17 cellular contexts compared by ENCODE assay signal in genomic region chr12:50788562-50788961, GRCh38. TPM values are rescaled to one million over a fixed set of nuclear protein-coding genes. Genes with fewer than 3 reads are reported as not detected.
A peak's percentile ranks its signal among the peaks of the same experiment; 100 is the strongest.
DNase-seq lines count a peak whose midpoint lies in the region; ATAC-seq and TF ChIP-seq lines count a peak whose summit lies in the region.
"Had no signal": no experiment of that assay in that cellular context is flagged by ENCODE, and none has a peak within 500 bp of the region (broad histone marks: within the 10 kb centered on the region; RNA-seq: fewer than 3 reads in every experiment).

No MANE protein-coding gene starts in this region.

- DNase-seq in GM23248: peak; percentile 87
- DNase-seq in SJSA1 (ENCODE audit: low read depth in 1 of 2, low spot score in 2 of 2): peak; percentile 72 to 90
- peak; percentile 94 to 98 for DNase-seq in fibroblast of lung (ENCODE audit: low read depth in 2 of 2)
- no peak for DNase-seq in type B pancreatic cell (ENCODE audit: extremely low spot score, unreplicated experiment)
- DNase-seq in heart right ventricle: no peak
- DNase-seq in HK-2 (ENCODE audit: unreplicated experiment): no peak
- DNase-seq in COR-L47 (lab: John Stamatoyannopoulos, UW): no peak
- DNase-seq: Kasumi-1; natural killer cell; NCI-H1694 treated with DMSO at 0.1 percent for 48 hours; NCI-H510A treated with DMSO at 0.1 percent for 48 hours; right cardiac atrium; stimulated activated CD4-positive, alpha-beta T cell treated with anti-CD3 and anti-CD28 coated beads, Interleukin-2, amount 100 ng/mL, for 48 hours had no signal

- peak overlapping the region; percentile 94 for H3K27ac Mint-ChIP-seq in type B pancreatic cell
- H3K27ac Mint-ChIP-seq: natural killer cell had no signal

- H3K9me3 ChIP-seq in GM23248 (ENCODE audit: low read depth) (no peaks in the 10 kb centered on the region), SJSA1 (replicated peaks) (no peaks in the 10 kb centered on the region), fibroblast of lung (ENCODE audit: control insufficient read depth, insufficient read depth, low read depth, low read length) (no peaks in the 10 kb centered on the region), heart right ventricle (peaks cover 0 to 14% (median 0%) of the 10 kb centered on the region in 11 donors)

- H3K9me3 Mint-ChIP-seq in type B pancreatic cell: peaks cover 15% of the 10 kb centered on the region

- H3K27me3 ChIP-seq in GM23248 (replicated peaks; ENCODE audit: insufficient read depth) (no peaks in the 10 kb centered on the region), SJSA1 (replicated peaks) (no peaks in the 10 kb centered on the region), fibroblast of lung (ENCODE audit: control insufficient read depth, insufficient read depth, low read length) (no peaks in the 10 kb centered on the region), heart right ventricle (no peaks in the 10 kb centered on the region)

- H3K79me2 ChIP-seq in GM23248 (ENCODE audit: insufficient read depth) (peaks cover 82% of the 10 kb centered on the region), fibroblast of lung (ENCODE audit: control insufficient read depth, insufficient read depth, low read length) (no peaks in the 10 kb centered on the region)

- H3K27ac ChIP-seq in GM23248 (peak overlapping the region; percentile 88), SJSA1 (peak overlapping the region; percentile 99), fibroblast of lung (ENCODE audit: insufficient read depth, low read length) (peak overlapping the region; percentile 52), heart right ventricle (no peak overlapping the region)

- H4K20me1 ChIP-seq in GM23248 (ENCODE audit: insufficient read depth) (no peaks in the 10 kb centered on the region), fibroblast of lung (ENCODE audit: control insufficient read depth, extremely low read depth, insufficient read depth, low read length) (no peaks in the 10 kb centered on the region)

- H3K4me3 Mint-ChIP-seq in type B pancreatic cell: peak overlapping the region; percentile 53
- H3K4me3 Mint-ChIP-seq: natural killer cell had no signal

- no peak overlapping the region for H2AFZ ChIP-seq in GM23248
- no peak overlapping the region for H2AFZ ChIP-seq in fibroblast of lung (ENCODE audit: low read length)

- TF ChIP-seq CTCF in fibroblast of lung (conservative IDR thresholded peaks at IDR 0.05 in 1 of 2, IDR thresholded peaks at IDR 0.05 in 1 of 2; ENCODE audit: low read depth in 1 of 2, low read length in 2 of 2): no peak
- no peak for TF ChIP-seq CTCF in type B pancreatic cell (conservative IDR thresholded peaks at IDR 0.05)
- no peak for TF ChIP-seq CTCF in heart right ventricle (IDR thresholded peaks at IDR 0.05)

- intact Hi-C loops in heart right ventricle (cut with DNase I): no loop called here

- no peak overlapping the region for H3K9ac ChIP-seq in GM23248
- H3K9ac ChIP-seq in fibroblast of lung (ENCODE audit: insufficient read depth, low read length): no peak overlapping the region

- in situ Hi-C loops in GM23248 (cut with MboI): no loop called here

- H3K4me3 ChIP-seq in GM23248 (no peak overlapping the region), SJSA1 (no peak overlapping the region), fibroblast of lung (replicated peaks in 1 of 4; ENCODE audit: control extremely low read depth in 1 of 4, insufficient read depth in 1 of 4, low read depth in 3 of 4, low read length in 4 of 4) (no peak overlapping the region), heart right ventricle (no peak overlapping the region)

- no peaks in the 10 kb centered on the region for H3K4me1 Mint-ChIP-seq in type B pancreatic cell (ENCODE audit: unreplicated experiment)

- peaks cover 31% of the 10 kb centered on the region for H3F3A ChIP-seq in GM23248 (ENCODE audit: insufficient read depth)

- 52 to 59% methylated on average over 3 of the region's 3 CpGs for WGBS in GM23248 (ENCODE audit: low coverage in 1 of 2, low lambda C conversion rate in 2 of 2, missing lambda C conversion rate in 2 of 2), 2 experiments
- WGBS in heart right ventricle, 2 donors: 95 to 97% methylated on average over 3 of the region's 3 CpGs

- no peaks in the 10 kb centered on the region for H3K27me3 Mint-ChIP-seq in type B pancreatic cell

- H3K4me2 ChIP-seq in GM23248 (ENCODE audit: unreplicated experiment) (peak overlapping the region; percentile 2), fibroblast of lung (ENCODE audit: extremely low read depth, insufficient read depth, low read length) (peak overlapping the region; percentile 28)

- ATAC-seq in heart right ventricle: no peak
- ATAC-seq: natural killer cell, right cardiac atrium had no signal

- peaks cover 42% of the 10 kb centered on the region for H3K36me3 Mint-ChIP-seq in type B pancreatic cell
- H3K36me3 Mint-ChIP-seq: natural killer cell had no signal

- H3K9me2 ChIP-seq in GM23248 (ENCODE audit: insufficient read depth): no peaks in the 10 kb centered on the region

- H3K4me1 ChIP-seq in GM23248 (ENCODE audit: insufficient read depth) (peaks cover 36% of the 10 kb centered on the region), SJSA1 (replicated peaks) (peaks cover 55% of the 10 kb centered on the region), fibroblast of lung (ENCODE audit: control insufficient read depth, extremely low read depth, insufficient read depth, low read length) (peaks cover 17% of the 10 kb centered on the region), heart right ventricle (peaks cover 0 to 4% (median 0%) of the 10 kb centered on the region in 9 donors)

- H3K36me3 ChIP-seq in GM23248 (ENCODE audit: low read depth) (no peaks in the 10 kb centered on the region), SJSA1 (no peaks in the 10 kb centered on the region; the same call in 1 of the 2 replicates), fibroblast of lung (ENCODE audit: control insufficient read depth, insufficient read depth, low read length) (no peaks in the 10 kb centered on the region), heart right ventricle (peaks cover 0 to 22% (median 4%) of the 10 kb centered on the region in 9 donors)

RNA-seq across cellular contexts. Expression of gene ATF1, which starts 24.7 kb away (rescaled TPM):
- 21.1 and 24.0 TPM in 2 replicates for total RNA-seq in GM23248 (2014; rRNA removed; shearing (Covaris generic))
- polyA plus RNA-seq in GM23248 (2016; fragmentation: Nextera tagmentation; extraction: Ambion mirVana) (30.6 and 33.1 TPM in 2 replicates), fibroblast of lung (40.6 and 41.7 TPM in 2 replicates), heart right ventricle (1 to 10 TPM; 4.2 to 7.8 TPM)
- total RNA-seq in SJSA1 (2014; rRNA removed; shearing (Covaris generic)): 36.9 and 38.1 TPM in 2 replicates
- total RNA-seq in fibroblast of lung (36.0 and 44.8 TPM in 2 replicates), type B pancreatic cell (ENCODE audit: low replicate concordance) (32.9 and 34.4 TPM in 2 replicates), heart right ventricle (10 to 100 TPM; 19.6 to 31.9 (median 24.3) TPM)
- polyA plus RNA-seq in fibroblast of lung (2012): 21.5 and 26.8 TPM in 2 replicates
- 8.9 and 26.6 TPM in 2 replicates for polyA minus RNA-seq in fibroblast of lung (ENCODE audit: low replicate concordance)

RNA-seq across cellular contexts. Expression of gene TMPRSS12, which starts 54.2 kb away (rescaled TPM):
- not detected in 2 replicates for total RNA-seq in GM23248 (2014; rRNA removed; shearing (Covaris generic))
- polyA plus RNA-seq in GM23248 (2016; fragmentation: Nextera tagmentation; extraction: Ambion mirVana): not detected in 2 replicates
- not detected in 2 replicates for total RNA-seq in SJSA1 (2014; rRNA removed; shearing (Covaris generic))
- total RNA-seq in fibroblast of lung: not detected in 2 replicates
- not detected in 2 replicates for polyA plus RNA-seq in fibroblast of lung
- polyA plus RNA-seq in fibroblast of lung (2012): not detected in 2 replicates
- polyA minus RNA-seq in fibroblast of lung (ENCODE audit: low replicate concordance): not detected in 2 replicates
- 0.45 TPM in 1 of 2 replicates, not detected in the other for total RNA-seq in type B pancreatic cell (ENCODE audit: low replicate concordance)
- not detected for total RNA-seq in heart right ventricle
- not detected for polyA plus RNA-seq in heart right ventricle
- total RNA-seq: cardiac septum, endothelial cell of umbilical vein, liver, natural killer cell, right cardiac atrium had no signal
- polyA plus RNA-seq: endothelial cell of umbilical vein, liver, right cardiac atrium, thymus had no signal

Comparison
In these comparisons a context has a peak if more than half of its experiments do, and no peak if none do; other contexts are left out.
1. DNase-seq: peak in GM23248 (single experiment), SJSA1 (2 of 2) and fibroblast of lung (2 of 2); none in type B pancreatic cell (single experiment), heart right ventricle (0 of 2), HK-2 (single experiment) and COR-L47 (single experiment).
2. H3K27ac ChIP-seq: peak in GM23248 (single experiment), SJSA1 (single experiment) and fibroblast of lung (single experiment); none in heart right ventricle (0 of 10).